ENCODE assay signal across 24 cellular contexts in genomic region chr10:123429631-123430257, GRCh38.
DNase-seq lines count a peak whose midpoint lies in the region; ATAC-seq and TF ChIP-seq lines count a peak whose summit lies in the region.
"Had no signal": no experiment of that assay in that cellular context is flagged by ENCODE, and none has a peak within 500 bp of the region (broad histone marks: within the 10 kb centered on the region; RNA-seq: fewer than 3 reads in every experiment).

No MANE protein-coding gene starts in this region.

- no peak overlapping the region for H2BK12ac ChIP-seq in trophoblast cell (ENCODE audit: low read length)

- DNase-seq in AG08395 (ENCODE audit: low spot score) (peak; percentile 12), NCI-H1436 treated with DMSO at 0.1 percent for 48 hours (lab: John Stamatoyannopoulos, UW) (peak; percentile 75), epithelial cell of proximal tubule (ENCODE audit: low read depth) (no peak), trophoblast cell (peak; percentile 33 to 59), sciatic nerve (ENCODE audit: low spot score) (no peak), mesendoderm (no peak)
- no peak for DNase-seq in stimulated activated CD4-positive, alpha-beta T cell treated with anti-CD3 and anti-CD28 coated beads, Interleukin-2, amount 100 ng/mL, for 24 hours
- DNase-seq: activated CD8-positive, alpha-beta memory T cell treated with anti-CD3 and anti-CD28 coated beads, Interleukin-2, amount 50 U/mL, for 48 hours; activated effector memory CD4-positive, alpha-beta T cell treated with anti-CD3 and anti-CD28 coated beads, Interleukin-2, amount 50 U/mL, for 16 hours; CD4-positive, alpha-beta memory T cell; dermis blood vessel endothelial cell; gastrocnemius medialis; mucosa of descending colon; NCI-H2081; NCI-H446; right cardiac atrium; stimulated activated naive CD4-positive, alpha-beta T cell; T-cell; upper lobe of left lung had no signal

- TF ChIP-seq CTCF in epithelial cell of proximal tubule (conservative IDR thresholded peaks at IDR 0.05; ENCODE audit: low read depth, low read length) = peak; percentile 33

- H3K9me3 ChIP-seq in trophoblast cell (ENCODE audit: insufficient read depth, low read depth, low read length) = no peaks in the 10 kb centered on the region
- H3K9me3 ChIP-seq: gastrocnemius medialis, mucosa of descending colon, neutrophil, upper lobe of left lung had no signal

- H3K14ac ChIP-seq in trophoblast cell (ENCODE audit: low read length) = no peak overlapping the region

- H3K27ac ChIP-seq in trophoblast cell (ENCODE audit: low read depth, low read length) = peak overlapping the region; percentile 64
- no peak overlapping the region for H3K27ac ChIP-seq in mesendoderm (ENCODE audit: low read depth, low read length)
- H3K27ac ChIP-seq: cardiac muscle cell, gastrocnemius medialis, neutrophil, upper lobe of left lung had no signal

- H2BK15ac ChIP-seq in mesendoderm (replicated peaks; ENCODE audit: low read depth) = no peak overlapping the region

- no peak overlapping the region for H4K8ac ChIP-seq in trophoblast cell (ENCODE audit: low read depth, low read length)
- H4K8ac ChIP-seq in mesendoderm (ENCODE audit: low read depth, low read length) = no peak overlapping the region

- H3K27me3 ChIP-seq in trophoblast cell (ENCODE audit: insufficient read depth, low read length) (no peaks in the 10 kb centered on the region), mesendoderm (ENCODE audit: insufficient read depth, low read length, poor library complexity) (no peaks in the 10 kb centered on the region)
- H3K27me3 ChIP-seq: cardiac muscle cell, upper lobe of left lung had no signal

- no peak overlapping the region for H2AK5ac ChIP-seq in trophoblast cell (ENCODE audit: low read length)
- no peak overlapping the region for H2AK5ac ChIP-seq in mesendoderm (ENCODE audit: low read length)

- no CpG with 5 or more reads among the region's 18 CpGs for WGBS in trophoblast cell (ENCODE audit: extremely low coverage, insufficient coverage, insufficient read length)
- no CpG with 5 or more reads among the region's 18 CpGs for WGBS in mesendoderm (ENCODE audit: extremely low coverage, insufficient coverage, low lambda C conversion rate)

- no peak overlapping the region for H3K9ac ChIP-seq in trophoblast cell (ENCODE audit: low read length)
- H3K9ac ChIP-seq in mesendoderm (ENCODE audit: low read length) = no peak overlapping the region

- H3K23ac ChIP-seq in trophoblast cell (ENCODE audit: low read length) = no peak overlapping the region
- no peak overlapping the region for H3K23ac ChIP-seq in mesendoderm (ENCODE audit: low read length)

- ATAC-seq in sciatic nerve = no peak
- no peak for ATAC-seq in HG03045 (IDR thresholded peaks at IDR 0.05; ENCODE audit: unreplicated experiment)
- ATAC-seq: gastrocnemius medialis, K562, mucosa of descending colon, right cardiac atrium, Right ventricle myocardium inferior, T-cell had no signal

- H3K4me1 ChIP-seq in trophoblast cell (ENCODE audit: control insufficient read depth in 1 of 2, insufficient read depth in 2 of 2, low read length in 2 of 2) (peaks cover 7 to 16% of the 10 kb centered on the region in 2 experiments), mesendoderm (ENCODE audit: control insufficient read depth, low read depth, low read length) (no peaks in the 10 kb centered on the region)
- H3K4me1 ChIP-seq: gastrocnemius medialis, upper lobe of left lung had no signal

- no peak overlapping the region for H4K5ac ChIP-seq in mesendoderm (ENCODE audit: low read length)

- H3K79me1 ChIP-seq in trophoblast cell (ENCODE audit: low read length) (peaks cover 3% of the 10 kb centered on the region), mesendoderm (ENCODE audit: low read length) (no peaks in the 10 kb centered on the region)

- H3K4ac ChIP-seq in trophoblast cell (ENCODE audit: low read depth, low read length) = no peak overlapping the region
- H3K4ac ChIP-seq in mesendoderm (ENCODE audit: low read depth, low read length) = no peak overlapping the region

- no peaks in the 10 kb centered on the region for H3K79me2 ChIP-seq in trophoblast cell (ENCODE audit: control insufficient read depth, insufficient read depth, low read length, poor library complexity)
- no peaks in the 10 kb centered on the region for H3K79me2 ChIP-seq in mesendoderm (ENCODE audit: control insufficient read depth, insufficient read depth, low read length)

- H3K36me3 ChIP-seq in trophoblast cell (ENCODE audit: control insufficient read depth in 1 of 2, insufficient read depth in 2 of 2, low read length in 2 of 2) (no peaks in the 10 kb centered on the region), mesendoderm (ENCODE audit: control insufficient read depth, insufficient read depth, low read length) (no peaks in the 10 kb centered on the region)
- H3K36me3 ChIP-seq: cardiac muscle cell, gastrocnemius medialis, neutrophil, upper lobe of left lung had no signal

- H4K12ac ChIP-seq in trophoblast cell (ENCODE audit: low read depth, low read length) = no peak overlapping the region

- no peak overlapping the region for H2AFZ ChIP-seq in trophoblast cell (ENCODE audit: insufficient read depth, low read length, poor library complexity)

- H3K4me2 ChIP-seq in trophoblast cell (ENCODE audit: low read length) (peak overlapping the region; percentile 15), mesendoderm (ENCODE audit: low read length) (no peak overlapping the region)

- H3K4me3 ChIP-seq in epithelial cell of proximal tubule (ENCODE audit: low read depth, low read length) = no peak overlapping the region
- no peak overlapping the region for H3K4me3 ChIP-seq in trophoblast cell (ENCODE audit: low read depth, low read length)
- no peak overlapping the region for H3K4me3 ChIP-seq in mesendoderm (ENCODE audit: low read length)
- H3K4me3 ChIP-seq: cardiac muscle cell, gastrocnemius medialis, K562, mucosa of descending colon, upper lobe of left lung had no signal

- H3K18ac ChIP-seq in trophoblast cell (ENCODE audit: low read length) (no peak overlapping the region), mesendoderm (ENCODE audit: low read length) (no peak overlapping the region)

- intact Hi-C loops in sciatic nerve (cut with DNase I) = no loop called here

- H4K91ac ChIP-seq in trophoblast cell (ENCODE audit: low read depth, low read length) = no peak overlapping the region

- H2BK120ac ChIP-seq in trophoblast cell (ENCODE audit: insufficient read depth, low read length, poor library complexity) = no peak overlapping the region
- no peak overlapping the region for H2BK120ac ChIP-seq in mesendoderm (ENCODE audit: low read depth, low read length)

- no peak overlapping the region for H3K56ac ChIP-seq in mesendoderm (ENCODE audit: low read length)

- H2BK5ac ChIP-seq in trophoblast cell (ENCODE audit: low read depth, low read length, poor library complexity) (no peak overlapping the region), mesendoderm (ENCODE audit: low read length) (no peak overlapping the region)

Comparison
In these comparisons a context has a peak if more than half of its experiments do, and no peak if none do; other contexts are left out.
1. DNase-seq: peak in AG08395 (single experiment), NCI-H1436 treated with DMSO at 0.1 percent for 48 hours (single experiment) and trophoblast cell (2 of 2); none in epithelial cell of proximal tubule (single experiment), sciatic nerve (single experiment), mesendoderm (single experiment) and stimulated activated CD4-positive, alpha-beta T cell treated with anti-CD3 and anti-CD28 coated beads, Interleukin-2, amount 100 ng/mL, for 24 hours (0 of 2).